ENCODE assay signal across 15 cellular contexts in the genomic region with DNA sequence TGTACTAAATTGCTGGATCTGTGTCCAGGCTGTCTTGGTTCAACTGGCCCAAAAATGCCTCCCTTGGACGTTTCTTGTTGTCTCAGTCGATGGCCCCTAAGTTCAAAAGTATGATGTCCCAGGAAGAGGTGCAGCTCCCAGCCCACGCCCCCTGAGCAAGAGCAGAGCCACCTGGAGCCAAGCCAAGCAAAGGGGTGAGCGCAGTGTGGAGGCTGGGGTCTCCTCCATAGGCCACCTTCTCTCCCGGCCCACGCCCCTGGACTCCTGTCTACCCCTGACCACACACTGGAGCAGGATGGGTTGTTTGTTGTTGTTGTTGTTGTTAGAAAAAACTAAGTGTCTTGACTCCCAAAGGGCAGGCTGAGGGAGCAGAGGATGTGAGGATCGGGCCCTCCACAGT. TPM values are rescaled to one million over a fixed set of nuclear protein-coding genes. Genes with fewer than 3 reads are reported as not detected.
DNase-seq lines count a peak whose midpoint lies in the region; ATAC-seq and TF ChIP-seq lines count a peak whose summit lies in the region.
"Had no signal": no experiment of that assay in that cellular context is flagged by ENCODE, and none has a peak within 500 bp of the region (broad histone marks: within the 10 kb centered on the region; RNA-seq: fewer than 3 reads in every experiment).

No MANE protein-coding gene starts in this region.

- peaks cover 22% of the 10 kb centered on the region for H3K4me1 Mint-ChIP-seq in glutamatergic neuron (ENCODE audit: low read depth, unreplicated experiment)
- H3K4me1 Mint-ChIP-seq in osteocyte (ENCODE audit: unreplicated experiment) = peaks cover 16% of the 10 kb centered on the region
- peaks cover 11% of the 10 kb centered on the region for H3K4me1 Mint-ChIP-seq in activated CD4-positive, alpha-beta T cell treated with anti-CD3 and anti-CD28 coated beads, Interleukin-2, amount 10 ng/mL, durations not matched to agents 24 days and 14 days

- DNase-seq in left ventricle myocardium superior (peak; percentile 22), Right ventricle myocardium inferior (ENCODE audit: missing footprints) (no peak), glutamatergic neuron (no peak), osteocyte (ENCODE audit: extremely low spot score, unreplicated experiment) (no peak)
- DNase-seq in effector CD8-positive, alpha-beta T cell (lab: John Stamatoyannopoulos, UW) = no peak
- no peak for DNase-seq in activated CD4-positive, alpha-beta T cell treated with anti-CD3 and anti-CD28 coated beads, Interleukin-2, amount 10 ng/mL, durations not matched to agents 24 days and 14 days
- DNase-seq: DMS79 treated with DMSO at 0.1 percent for 48 hours, KBM-7, NCI-H1417 treated with DMSO at 0.1 percent for 48 hours, NCI-H1930, NCI-H2171, NCI-H446, NCI-H69 had no signal

- TF ChIP-seq CTCF in glutamatergic neuron (IDR thresholded peaks at IDR 0.05; ENCODE audit: partially characterized antibody, unreplicated experiment) = no peak
- TF ChIP-seq CTCF in osteocyte (IDR thresholded peaks at IDR 0.05) = no peak

- no peak for ATAC-seq in left ventricle myocardium superior
- ATAC-seq in Right ventricle myocardium inferior = no peak
- ATAC-seq in GM18517 (IDR thresholded peaks at IDR 0.05; ENCODE audit: unreplicated experiment) = no peak
- ATAC-seq: HCT116 had no signal

- H3K4me3 Mint-ChIP-seq in glutamatergic neuron (ENCODE audit: unreplicated experiment) = no peak overlapping the region
- H3K4me3 Mint-ChIP-seq in osteocyte (ENCODE audit: unreplicated experiment) = no peak overlapping the region
- no peak overlapping the region for H3K4me3 Mint-ChIP-seq in activated CD4-positive, alpha-beta T cell treated with anti-CD3 and anti-CD28 coated beads, Interleukin-2, amount 10 ng/mL, durations not matched to agents 24 days and 14 days

- no peaks in the 10 kb centered on the region for H3K36me3 Mint-ChIP-seq in glutamatergic neuron (ENCODE audit: unreplicated experiment)
- peaks cover 24% of the 10 kb centered on the region for H3K36me3 Mint-ChIP-seq in osteocyte (ENCODE audit: unreplicated experiment)
- H3K36me3 Mint-ChIP-seq in activated CD4-positive, alpha-beta T cell treated with anti-CD3 and anti-CD28 coated beads, Interleukin-2, amount 10 ng/mL, durations not matched to agents 24 days and 14 days (ENCODE audit: low read depth) = peaks cover 9% of the 10 kb centered on the region

- H3K27me3 Mint-ChIP-seq in glutamatergic neuron (ENCODE audit: unreplicated experiment) (peaks cover 20% of the 10 kb centered on the region), osteocyte (ENCODE audit: unreplicated experiment) (no peaks in the 10 kb centered on the region)
- no peaks in the 10 kb centered on the region for H3K27me3 Mint-ChIP-seq in activated CD4-positive, alpha-beta T cell treated with anti-CD3 and anti-CD28 coated beads, Interleukin-2, amount 10 ng/mL, durations not matched to agents 24 days and 14 days

- peaks cover 15% of the 10 kb centered on the region for H3K9me3 Mint-ChIP-seq in glutamatergic neuron (ENCODE audit: unreplicated experiment)
- no peaks in the 10 kb centered on the region for H3K9me3 Mint-ChIP-seq in osteocyte (ENCODE audit: unreplicated experiment)
- H3K9me3 Mint-ChIP-seq in activated CD4-positive, alpha-beta T cell treated with anti-CD3 and anti-CD28 coated beads, Interleukin-2, amount 10 ng/mL, durations not matched to agents 24 days and 14 days = no peaks in the 10 kb centered on the region

- peak overlapping the region; percentile 83 for H3K27ac Mint-ChIP-seq in glutamatergic neuron (ENCODE audit: unreplicated experiment)
- H3K27ac Mint-ChIP-seq in osteocyte (ENCODE audit: unreplicated experiment) = peak overlapping the region; percentile 27
- H3K27ac Mint-ChIP-seq in activated CD4-positive, alpha-beta T cell treated with anti-CD3 and anti-CD28 coated beads, Interleukin-2, amount 10 ng/mL, durations not matched to agents 24 days and 14 days = no peak overlapping the region

- intact Hi-C loops in left ventricle myocardium superior (cut with micrococcal nuclease) (loop anchor here (5.0 kb wide), 1 partner anchor 136 kb away; no protein-coding TSS in a partner anchor), Right ventricle myocardium inferior (cut with DNase I) (loop anchor here (5.0 kb wide), 2 partner anchors 66 to 236 kb away; no protein-coding TSS in a partner anchor)
- intact Hi-C loops in activated CD4-positive, alpha-beta T cell treated with anti-CD3 and anti-CD28 coated beads, Interleukin-2, amount 10 ng/mL, durations not matched to agents 24 days and 14 days (cut with micrococcal nuclease) = no loop called here

RNA-seq across cellular contexts. Expression of a gene that starts 26.0 kb away (rescaled TPM):
- 0.32 TPM for total RNA-seq in left ventricle myocardium superior
- total RNA-seq in Right ventricle myocardium inferior = not detected
- 1.7 TPM for total RNA-seq in glutamatergic neuron (ENCODE audit: unreplicated experiment)
- 0.71 and 0.99 TPM in 2 replicates for total RNA-seq in osteocyte
- total RNA-seq in activated CD4-positive, alpha-beta T cell treated with anti-CD3 and anti-CD28 coated beads, Interleukin-2, amount 10 ng/mL, durations not matched to agents 24 days and 14 days = 0.21 and 0.47 TPM in 2 replicates

RNA-seq across cellular contexts. Expression of a gene that starts 54.8 kb away (rescaled TPM):
- total RNA-seq in left ventricle myocardium superior (31.6 TPM), Right ventricle myocardium inferior (27.7 TPM), glutamatergic neuron (ENCODE audit: unreplicated experiment) (31.0 TPM), osteocyte (35.2 and 41.4 TPM in 2 replicates)
- 53.6 and 56.7 TPM in 2 replicates for total RNA-seq in activated CD4-positive, alpha-beta T cell treated with anti-CD3 and anti-CD28 coated beads, Interleukin-2, amount 10 ng/mL, durations not matched to agents 24 days and 14 days
